16 cellular contexts compared by ENCODE assay signal in genomic region chr17:82915697-82916027, GRCh38.
"Had no signal": no experiment of that assay in that cellular context is flagged by ENCODE, and none has a peak within 500 bp of the region (broad histone marks: within the 10 kb centered on the region; RNA-seq: fewer than 3 reads in every experiment).

No MANE protein-coding gene starts in this region.

- H3K27me3 ChIP-seq: tibial nerve, vagina had no signal

- H3K9ac ChIP-seq: parathyroid adenoma had no signal

- H2AFZ ChIP-seq: parathyroid adenoma had no signal

- ATAC-seq: stimulated activated effector memory CD8-positive, alpha-beta T cell treated with anti-CD3 and anti-CD28 coated beads, Interleukin-12 subunit alpha, Interleukin-12 subunit beta, amount 100 ng/mL, for 72 hours had no signal

- H3K79me2 ChIP-seq: parathyroid adenoma had no signal

- H3K4me3 ChIP-seq: tibial nerve, vagina had no signal

- H3K9me3 ChIP-seq: tibial nerve, vagina had no signal

- H3K27ac ChIP-seq: parathyroid adenoma, tibial nerve, vagina, WERI-Rb-1 had no signal

- H3K27me3 Mint-ChIP-seq: activated CD4-positive, alpha-beta memory T cell treated with anti-CD3 and anti-CD28 coated beads, Interleukin-2, amount 10 ng/mL, durations not matched to agents 7 days and 5 days; activated naive CD8-positive, alpha-beta T cell treated with anti-CD3 and anti-CD28 coated beads for 36 hours had no signal

- DNase-seq: activated CD4-positive, alpha-beta memory T cell treated with anti-CD3 and anti-CD28 coated beads, Interleukin-2, amount 10 ng/mL, durations not matched to agents 7 days and 5 days; activated CD4-positive, alpha-beta T cell treated with anti-CD3 and anti-CD28 coated beads for 4 hours; activated CD8-positive, alpha-beta memory T cell treated with anti-CD3 and anti-CD28 coated beads, Interleukin-2, amount 50 U/mL, for 4 hours; activated naive CD8-positive, alpha-beta T cell treated with anti-CD3 and anti-CD28 coated beads for 36 hours; amygdala; cortex of kidney; effector CD8-positive, alpha-beta T cell; foreskin fibroblast; WERI-Rb-1 had no signal

- H3K27ac Mint-ChIP-seq: activated CD4-positive, alpha-beta memory T cell treated with anti-CD3 and anti-CD28 coated beads, Interleukin-2, amount 10 ng/mL, durations not matched to agents 7 days and 5 days; activated naive CD8-positive, alpha-beta T cell treated with anti-CD3 and anti-CD28 coated beads for 36 hours; stimulated activated effector memory CD8-positive, alpha-beta T cell treated with anti-CD3 and anti-CD28 coated beads, Interleukin-12 subunit alpha, Interleukin-12 subunit beta, amount 100 ng/mL, for 72 hours; T-helper 1 cell treated with Interleukin-12 subunit alpha and Interleukin-12 subunit beta and Interleukin-4 antibody, amounts not matched to agents 30 μg/mL and 1 μg/mL, for 36 hours had no signal

- H3K4me1 ChIP-seq: parathyroid adenoma, vagina had no signal

- H3K4me1 Mint-ChIP-seq: brain had no signal

- H3K4me3 Mint-ChIP-seq: activated CD4-positive, alpha-beta memory T cell treated with anti-CD3 and anti-CD28 coated beads, Interleukin-2, amount 10 ng/mL, durations not matched to agents 7 days and 5 days; activated naive CD8-positive, alpha-beta T cell treated with anti-CD3 and anti-CD28 coated beads for 36 hours; brain; neural crest cell; stimulated activated effector memory CD8-positive, alpha-beta T cell treated with anti-CD3 and anti-CD28 coated beads, Interleukin-12 subunit alpha, Interleukin-12 subunit beta, amount 100 ng/mL, for 72 hours; T-helper 1 cell treated with Interleukin-12 subunit alpha and Interleukin-12 subunit beta and Interleukin-4 antibody, amounts not matched to agents 30 μg/mL and 1 μg/mL, for 36 hours had no signal

- H3K9me3 Mint-ChIP-seq: activated CD4-positive, alpha-beta memory T cell treated with anti-CD3 and anti-CD28 coated beads, Interleukin-2, amount 10 ng/mL, durations not matched to agents 7 days and 5 days; activated naive CD8-positive, alpha-beta T cell treated with anti-CD3 and anti-CD28 coated beads for 36 hours; brain; neural crest cell; stimulated activated effector memory CD8-positive, alpha-beta T cell treated with anti-CD3 and anti-CD28 coated beads, Interleukin-12 subunit alpha, Interleukin-12 subunit beta, amount 100 ng/mL, for 72 hours; T-helper 1 cell treated with Interleukin-12 subunit alpha and Interleukin-12 subunit beta and Interleukin-4 antibody, amounts not matched to agents 30 μg/mL and 1 μg/mL, for 36 hours had no signal
